Comparison of ENCODE assay signal across 9 cellular contexts in genomic region chr1:46489169-46489637, GRCh38. TPM values are rescaled to one million over a fixed set of nuclear protein-coding genes. Genes with fewer than 3 reads are reported as not detected.
DNase-seq lines count a peak whose midpoint lies in the region; ATAC-seq and TF ChIP-seq lines count a peak whose summit lies in the region.
"Had no signal": no experiment of that assay in that cellular context is flagged by ENCODE, and none has a peak within 500 bp of the region (broad histone marks: within the 10 kb centered on the region; RNA-seq: fewer than 3 reads in every experiment).

No MANE protein-coding gene starts in this region.

- H3K36me3 Mint-ChIP-seq in nephron (ENCODE audit: low read depth) = no peaks in the 10 kb centered on the region

- H3K27me3 ChIP-seq in ACC112 (ENCODE audit: insufficient read depth, low read length) (peaks cover 94% of the 10 kb centered on the region), breast epithelium (peaks cover 12 to 100% of the 10 kb centered on the region in 2 donors), aorta (ENCODE audit: control insufficient read depth in 1 of 2, insufficient read depth in 2 of 2, low read length in 1 of 2) (no peaks in the 10 kb centered on the region)

- H3K36me3 ChIP-seq in ACC112 (ENCODE audit: insufficient read depth, low read length) = no peaks in the 10 kb centered on the region
- H3K36me3 ChIP-seq in breast epithelium = no peaks in the 10 kb centered on the region
- H3K36me3 ChIP-seq in aorta (ENCODE audit: control insufficient read depth in 1 of 2, insufficient read depth in 2 of 2, low read length in 1 of 2) = no peaks in the 10 kb centered on the region

- no peak overlapping the region for H3K27ac Mint-ChIP-seq in nephron

- no peak for TF ChIP-seq POLR2A in breast epithelium (IDR thresholded peaks at IDR 0.05)

- TF ChIP-seq CTCF in breast epithelium (IDR thresholded peaks at IDR 0.05) = no peak
- no peak for TF ChIP-seq CTCF in nephron (IDR thresholded peaks at IDR 0.05; ENCODE audit: unreplicated experiment in 3 of 3)

- no peaks in the 10 kb centered on the region for H3K9me3 Mint-ChIP-seq in nephron

- no peaks in the 10 kb centered on the region for H3K9me3 ChIP-seq in breast epithelium
- no peaks in the 10 kb centered on the region for H3K9me3 ChIP-seq in aorta (ENCODE audit: control insufficient read depth, low read length)

- peaks cover 22% of the 10 kb centered on the region for H3K4me1 Mint-ChIP-seq in nephron

- no peaks in the 10 kb centered on the region for H3K79me2 ChIP-seq in ACC112 (ENCODE audit: control insufficient read depth, insufficient read depth, low read length, unreplicated experiment)

- H3K4me3 ChIP-seq in ACC112 (ENCODE audit: low read depth, low read length) (peak overlapping the region; percentile 51), breast epithelium (peak overlapping the region; percentile 13 to 69 (median 46)), aorta (ENCODE audit: low read length in 2 of 2) (no peak overlapping the region)

- DNase-seq in NCI-H2196 (lab: John Stamatoyannopoulos, UW; ENCODE audit: unreplicated experiment) = peak; percentile 24
- DNase-seq in breast epithelium (ENCODE audit: low spot score in 2 of 2) = no peak
- no peak for DNase-seq in aorta
- no peak for DNase-seq in cortex of kidney (lab: John Stamatoyannopoulos, UW)
- DNase-seq: left cardiac atrium had no signal

- H3K4me3 Mint-ChIP-seq in nephron = peak overlapping the region; percentile 67 to 74 (median 71)

- H3K27me3 Mint-ChIP-seq in nephron (ENCODE audit: low read depth) = peaks cover 97% of the 10 kb centered on the region

- WGBS in aorta, 2 donors = 2 to 4% methylated on average over 35 of the region's 35 CpGs

- intact Hi-C loops in breast epithelium (cut with DNase I; ENCODE audit: low total_unique reads) (no loop called here), aorta (cut with DNase I) (no loop called here)

- no peak overlapping the region for H2AFZ ChIP-seq in ACC112 (ENCODE audit: low read length, unreplicated experiment)

- H3K4me1 ChIP-seq in ACC112 (ENCODE audit: control insufficient read depth, insufficient read depth, low read length, unreplicated experiment) (no peaks in the 10 kb centered on the region), breast epithelium (peaks cover 6 to 12% of the 10 kb centered on the region in 2 donors), aorta (ENCODE audit: control insufficient read depth in 1 of 2, insufficient read depth in 2 of 2, low read length in 2 of 2) (no peaks in the 10 kb centered on the region)

- ATAC-seq in GM21381 (IDR thresholded peaks at IDR 0.05; ENCODE audit: unreplicated experiment) (no peak), HG03378 (IDR thresholded peaks at IDR 0.05; ENCODE audit: unreplicated experiment) (no peak), aorta (ENCODE audit: low FRiP score) (no peak)

- no peak overlapping the region for H3K27ac ChIP-seq in ACC112 (ENCODE audit: low read depth, low read length)
- no peak overlapping the region for H3K27ac ChIP-seq in breast epithelium
- no peak overlapping the region for H3K27ac ChIP-seq in aorta (ENCODE audit: low read depth in 1 of 2, low read length in 2 of 2)

RNA-seq across cellular contexts. Expression of gene DMBX1, which starts 0.4 kb away (rescaled TPM):
- total RNA-seq in breast epithelium (not detected), aorta (not detected)
- under 1 TPM in 1 of 2 donors, not detected in 1; 0.38 TPM for polyA plus RNA-seq in aorta
- total RNA-seq: left cardiac atrium had no signal

Comparison
In these comparisons a context has a peak if more than half of its experiments do, and no peak if none do; other contexts are left out.
1. H3K4me3 ChIP-seq: peak in ACC112 (single experiment) and breast epithelium (3 of 3); none in aorta (0 of 2).